In the genomic region with DNA sequence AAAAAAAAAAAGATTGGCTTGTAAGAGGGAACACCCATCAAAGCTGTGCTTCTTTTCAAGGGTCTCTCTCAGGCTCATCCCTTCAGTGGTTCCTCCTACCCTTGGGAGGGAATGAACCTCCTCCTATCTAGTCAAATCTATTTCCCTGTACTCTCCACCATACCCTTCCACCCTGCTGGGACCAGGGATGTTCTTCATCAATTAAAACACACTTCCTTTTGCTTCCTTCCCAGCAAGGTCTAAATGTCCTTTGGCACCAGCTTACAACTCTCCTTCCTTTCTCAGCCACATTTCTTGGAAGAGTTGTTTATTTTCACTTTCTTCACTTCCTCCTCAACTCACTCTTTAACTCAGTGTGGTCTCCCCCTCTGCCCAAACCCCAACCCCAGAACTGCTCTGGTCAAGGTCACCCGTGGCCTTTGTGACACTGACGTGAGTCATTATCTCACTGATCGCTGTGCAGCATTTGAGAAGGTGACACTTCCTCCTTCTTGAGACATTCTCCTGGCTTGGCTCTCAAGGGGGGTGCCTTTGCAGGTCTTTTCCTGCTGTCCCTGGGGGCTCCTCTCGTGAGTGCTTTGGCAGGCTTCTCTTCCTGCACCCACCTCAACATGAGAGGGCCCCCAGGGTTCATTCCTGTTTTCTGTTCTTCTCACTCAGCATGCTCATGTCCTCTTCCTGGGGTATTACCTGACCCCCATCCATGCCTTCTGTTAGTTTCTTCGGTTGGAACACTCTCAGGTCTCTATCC, we compare ENCODE assay signal across 9 cellular contexts.
DNase-seq lines count a peak whose midpoint lies in the region; ATAC-seq and TF ChIP-seq lines count a peak whose summit lies in the region.
"Had no signal": no experiment of that assay in that cellular context is flagged by ENCODE, and none has a peak within 500 bp of the region (broad histone marks: within the 10 kb centered on the region; RNA-seq: fewer than 3 reads in every experiment).

No MANE protein-coding gene starts in this region.

- peaks cover 16 to 23% of the 10 kb centered on the region in 2 donors for H3K4me1 Mint-ChIP-seq in natural killer cell treated with Interleukin-12 subunit alpha and Interleukin-12 subunit beta and Interleukin-15 and Interleukin-18, amount 100 ng/mL, for 72 hours (ENCODE audit: low read depth in 2 of 2)

- CTCF ChIA-PET in RWPE1 (lab: Yijun Ruan, JAX): no interaction called here

- H3K27me3 Mint-ChIP-seq in natural killer cell treated with Interleukin-12 subunit alpha and Interleukin-12 subunit beta and Interleukin-15 and Interleukin-18, amount 100 ng/mL, for 72 hours: peaks cover 27 to 34% of the 10 kb centered on the region in 2 donors

- peak overlapping the region; percentile 51 for H3K4me3 Mint-ChIP-seq in natural killer cell treated with Interleukin-12 subunit alpha and Interleukin-12 subunit beta and Interleukin-15 and Interleukin-18, amount 100 ng/mL, for 72 hours

- 0 out of 2 replicates have a peak, but pooled peaks cover 5% of the 10 kb centered on the region for H3K9me3 ChIP-seq in SK-N-MC (ENCODE audit: low read depth, low read length)
- H3K9me3 ChIP-seq in right atrium auricular region: peaks cover 3 to 16% of the 10 kb centered on the region in 2 donors

- peak overlapping the region; percentile 100 for H3K27ac ChIP-seq in SK-N-MC
- no peak overlapping the region for H3K27ac ChIP-seq in RWPE1
- H3K27ac ChIP-seq in right atrium auricular region: no peak overlapping the region

- ATAC-seq in GM18517 (IDR thresholded peaks at IDR 0.05; ENCODE audit: unreplicated experiment): peak; percentile 71
- peak; percentile 91 for ATAC-seq in HG02759 (IDR thresholded peaks at IDR 0.05; ENCODE audit: unreplicated experiment)
- peak; percentile 95 to 98 for ATAC-seq in natural killer cell treated with Interleukin-12 subunit alpha and Interleukin-12 subunit beta and Interleukin-15 and Interleukin-18, amount 100 ng/mL, for 72 hours

- H3K36me3 ChIP-seq in SK-N-MC (ENCODE audit: insufficient read depth, low read length): no peaks in the 10 kb centered on the region; the same call in 1 of the 2 replicates
- H3K36me3 ChIP-seq in right atrium auricular region: no peaks in the 10 kb centered on the region

- H3K9me3 Mint-ChIP-seq in natural killer cell treated with Interleukin-12 subunit alpha and Interleukin-12 subunit beta and Interleukin-15 and Interleukin-18, amount 100 ng/mL, for 72 hours: no peaks in the 10 kb centered on the region

- DNase-seq in SK-N-MC (ENCODE audit: low read depth, low spot score) (peak; percentile 85), inferior parietal cortex (ENCODE audit: extremely low spot score) (no peak), RWPE1 (ENCODE audit: low spot score) (no peak), right atrium auricular region (ENCODE audit: low spot score) (no peak)
- peak; percentile 74 for DNase-seq in natural killer cell treated with Interleukin-12 subunit alpha and Interleukin-12 subunit beta and Interleukin-15 and Interleukin-18, amount 100 ng/mL, for 72 hours (ENCODE audit: low spot score)
- DNase-seq: caudate nucleus, Right ventricle myocardium superior had no signal

- H3K4me1 ChIP-seq in right atrium auricular region: no peaks in the 10 kb centered on the region

- H3K4me3 ChIP-seq in SK-N-MC (peak overlapping the region; percentile 79), right atrium auricular region (no peak overlapping the region)

- peak overlapping the region; percentile 11 to 48 for H3K27ac Mint-ChIP-seq in natural killer cell treated with Interleukin-12 subunit alpha and Interleukin-12 subunit beta and Interleukin-15 and Interleukin-18, amount 100 ng/mL, for 72 hours

- H3K9ac ChIP-seq in SK-N-MC (ENCODE audit: insufficient read length): peak overlapping the region; percentile 80

- TF ChIP-seq CTCF in RWPE1 (conservative IDR thresholded peaks at IDR 0.05; ENCODE audit: low read depth): no peak
- no peak for TF ChIP-seq CTCF in right atrium auricular region (IDR thresholded peaks at IDR 0.05)

- no peaks in the 10 kb centered on the region for H3K36me3 Mint-ChIP-seq in natural killer cell treated with Interleukin-12 subunit alpha and Interleukin-12 subunit beta and Interleukin-15 and Interleukin-18, amount 100 ng/mL, for 72 hours

- POLR2A ChIA-PET in RWPE1 (lab: Yijun Ruan, JAX; ENCODE audit: low non-redundant PET): no interaction called here

- H3K27me3 ChIP-seq in right atrium auricular region: no peaks in the 10 kb centered on the region

Comparison
In these comparisons a context has a peak if more than half of its experiments do, and no peak if none do; other contexts are left out.
1. DNase-seq: peak in SK-N-MC (single experiment) and natural killer cell treated with Interleukin-12 subunit alpha and Interleukin-12 subunit beta and Interleukin-15 and Interleukin-18, amount 100 ng/mL, for 72 hours (single experiment); none in inferior parietal cortex (single experiment), RWPE1 (single experiment) and right atrium auricular region (single experiment).
2. Peak in every context shown above with its lines, with median percentiles within 50 percentile points of each other: ATAC-seq.